Comparison of ENCODE assay signal across 11 cellular contexts in the genomic region with DNA sequence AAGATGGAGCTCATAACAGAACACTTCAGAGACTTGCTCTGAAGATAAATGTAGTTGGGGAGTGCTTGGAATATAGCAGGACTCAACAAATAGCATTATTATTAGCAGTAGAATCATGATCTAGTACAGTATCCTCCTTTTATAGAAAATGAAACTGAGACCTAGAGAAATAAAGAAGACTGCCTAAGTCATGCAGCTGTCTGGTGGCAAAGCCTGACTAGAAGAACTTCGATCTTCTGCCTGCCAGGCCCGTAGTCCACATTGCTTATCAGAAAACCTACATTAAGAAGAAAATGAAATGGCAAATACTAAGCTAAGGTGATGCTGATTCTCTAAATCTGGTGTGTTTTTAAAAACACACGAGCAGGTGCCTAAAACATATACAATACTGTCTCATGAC. TPM values are rescaled to one million over a fixed set of nuclear protein-coding genes. Genes with fewer than 3 reads are reported as not detected.
DNase-seq lines count a peak whose midpoint lies in the region; ATAC-seq, FAIRE-seq and TF ChIP-seq lines count a peak whose summit lies in the region.
"Had no signal": no experiment of that assay in that cellular context is flagged by ENCODE, and none has a peak within 500 bp of the region (broad histone marks: within the 10 kb centered on the region; RNA-seq: fewer than 3 reads in every experiment).

No MANE protein-coding gene starts in this region.

- no peaks in the 10 kb centered on the region for H3K4me1 Mint-ChIP-seq in activated T-helper 17 cell treated with anti-CD3 and anti-CD28 coated beads, Interleukin-2, amount 50 U/mL, for 72 hours

- H3K4me3 ChIP-seq in RWPE2 (ENCODE audit: severe bottlenecking) (no peak overlapping the region), small intestine (ENCODE audit: low read depth in 1 of 2, low read length in 2 of 2) (peak overlapping the region in 1 of 2 donors; percentile 52)

- no peak for TF ChIP-seq CTCF in RWPE2 (IDR thresholded peaks at IDR 0.05; ENCODE audit: poor library complexity, severe bottlenecking)

- no peak for FAIRE-seq in small intestine (lab: Jason Lieb, UNC)
- FAIRE-seq: G401.6 had no signal

- H3K27me3 ChIP-seq in RWPE2 (ENCODE audit: insufficient read depth, poor library complexity, severe bottlenecking) = no peaks in the 10 kb centered on the region
- H3K27me3 ChIP-seq in small intestine (ENCODE audit: control insufficient read depth in 2 of 2, insufficient read depth in 2 of 2, low read length in 2 of 2) = no peaks in the 10 kb centered on the region

- H3K27ac ChIP-seq in RWPE2 (ENCODE audit: poor library complexity, severe bottlenecking) (peak overlapping the region; percentile 85), small intestine (ENCODE audit: low read depth in 1 of 2, low read length in 1 of 2) (peak overlapping the region in 1 of 2 donors; percentile 65)

- no peaks in the 10 kb centered on the region for H3K9me3 Mint-ChIP-seq in activated T-helper 17 cell treated with anti-CD3 and anti-CD28 coated beads, Interleukin-2, amount 50 U/mL, for 72 hours

- H3K27ac Mint-ChIP-seq in activated T-helper 17 cell treated with anti-CD3 and anti-CD28 coated beads, Interleukin-2, amount 50 U/mL, for 72 hours = no peak overlapping the region

- H3K4me1 ChIP-seq in RWPE2 (ENCODE audit: insufficient read depth, poor library complexity, severe bottlenecking) (peaks cover 68% of the 10 kb centered on the region), small intestine (ENCODE audit: control insufficient read depth in 2 of 2, insufficient read depth in 1 of 2, low read depth in 1 of 2, low read length in 1 of 2) (no peaks in the 10 kb centered on the region)

- H3K36me3 Mint-ChIP-seq in activated T-helper 17 cell treated with anti-CD3 and anti-CD28 coated beads, Interleukin-2, amount 50 U/mL, for 72 hours (ENCODE audit: low read depth) = no peaks in the 10 kb centered on the region

- no peaks in the 10 kb centered on the region for H3K36me3 ChIP-seq in RWPE2 (ENCODE audit: low read depth)
- no peaks in the 10 kb centered on the region for H3K36me3 ChIP-seq in small intestine (ENCODE audit: control insufficient read depth in 2 of 2, insufficient read depth in 2 of 2, low read length in 2 of 2)

- 17 to 31% (median 22%) methylated on average over 3 of the region's 3 CpGs for WGBS in small intestine, 3 donors

- ATAC-seq in GM19395 (IDR thresholded peaks at IDR 0.05; ENCODE audit: unreplicated experiment) = peak; percentile 79
- peak; percentile 84 for ATAC-seq in HG02870 (IDR thresholded peaks at IDR 0.05; ENCODE audit: unreplicated experiment)
- ATAC-seq in RWPE2 (ENCODE audit: low read depth) = no peak
- ATAC-seq in activated T-helper 17 cell treated with anti-CD3 and anti-CD28 coated beads, Interleukin-2, amount 50 U/mL, for 72 hours (replicated peaks) = no peak

- no peak for DNase-seq in RWPE2 (ENCODE audit: low spot score)
- DNase-seq in small intestine = peak; percentile 46
- DNase-seq in NCI-H146 (lab: John Stamatoyannopoulos, UW) = no peak
- DNase-seq in DMS 273 treated with DMSO at 0.1 percent for 48 hours (lab: John Stamatoyannopoulos, UW) = no peak
- no peak for DNase-seq in NCI-H2029 treated with DMSO at 0.1 percent for 48 hours (lab: John Stamatoyannopoulos, UW)
- DNase-seq: islet precursor cell; stimulated activated CD4-positive, alpha-beta T cell treated with anti-CD3 and anti-CD28 coated beads, Interleukin-1b, Interleukin-23, amount 100 ng/mL, for 48 hours had no signal

- H3K4me3 Mint-ChIP-seq in activated T-helper 17 cell treated with anti-CD3 and anti-CD28 coated beads, Interleukin-2, amount 50 U/mL, for 72 hours = no peak overlapping the region

- H3K9me3 ChIP-seq in RWPE2 (ENCODE audit: severe bottlenecking) = no peaks in the 10 kb centered on the region
- no peaks in the 10 kb centered on the region for H3K9me3 ChIP-seq in small intestine (ENCODE audit: control insufficient read depth, low read depth)

- no peaks in the 10 kb centered on the region for H3K27me3 Mint-ChIP-seq in activated T-helper 17 cell treated with anti-CD3 and anti-CD28 coated beads, Interleukin-2, amount 50 U/mL, for 72 hours

RNA-seq across cellular contexts. Expression of a gene that starts 46.4 kb away (rescaled TPM):
- polyA plus RNA-seq in small intestine = 10 to 100 TPM; 40.5 to 80.5 (median 75.8) TPM
- total RNA-seq in activated T-helper 17 cell treated with anti-CD3 and anti-CD28 coated beads, Interleukin-2, amount 50 U/mL, for 72 hours = 10 to 100 TPM; 15.4 to 36.6 TPM

Comparison
In these comparisons a context has a peak if more than half of its experiments do, and no peak if none do; other contexts are left out.
1. ATAC-seq: peak in GM19395 (single experiment) and HG02870 (single experiment); none in RWPE2 (single experiment) and activated T-helper 17 cell treated with anti-CD3 and anti-CD28 coated beads, Interleukin-2, amount 50 U/mL, for 72 hours (single experiment).